ENCODE assay signal across 31 cellular contexts in genomic region chr4:54908744-54909143, GRCh38.
DNase-seq lines count a peak whose midpoint lies in the region; ATAC-seq, FAIRE-seq and TF ChIP-seq lines count a peak whose summit lies in the region.
"Had no signal": no experiment of that assay in that cellular context is flagged by ENCODE, and none has a peak within 500 bp of the region (broad histone marks: within the 10 kb centered on the region; RNA-seq: fewer than 3 reads in every experiment).

No MANE protein-coding gene starts in this region.

- ATAC-seq in GM18907 (IDR thresholded peaks at IDR 0.05; ENCODE audit: unreplicated experiment): peak; percentile 84
- ATAC-seq in HG02981 (IDR thresholded peaks at IDR 0.05; ENCODE audit: unreplicated experiment): peak; percentile 60
- no peak for ATAC-seq in GM21526 (IDR thresholded peaks at IDR 0.05; ENCODE audit: low FRiP score, unreplicated experiment)
- ATAC-seq: activated naive CD4-positive, alpha-beta T cell treated with anti-CD3 and anti-CD28 coated beads, Interleukin-2, amount 50 U/mL, for 72 hours; GM12878; HepG2; left lung had no signal

- no peak overlapping the region for H3K27ac Mint-ChIP-seq in CD14-positive monocyte
- H3K27ac Mint-ChIP-seq: activated naive CD4-positive, alpha-beta T cell treated with anti-CD3 and anti-CD28 coated beads, Interleukin-2, amount 50 U/mL, for 72 hours; HFFc6; neural progenitor cell had no signal

- peaks cover 5% of the 10 kb centered on the region; the same call in 1 of the 2 replicates for H3K4me1 ChIP-seq in OCI-LY3 (ENCODE audit: low read length)
- H3K4me1 ChIP-seq: colonic mucosa, left lung, parathyroid adenoma, upper lobe of left lung had no signal

- no peak overlapping the region for H3K4me2 ChIP-seq in OCI-LY3 (ENCODE audit: low read length)
- H3K4me2 ChIP-seq: neural progenitor cell had no signal

- H3K9me3 ChIP-seq in OCI-LY3 (ENCODE audit: insufficient read depth, low read length): no peaks in the 10 kb centered on the region
- H3K9me3 ChIP-seq: colonic mucosa, upper lobe of left lung had no signal

- no peak overlapping the region for H3K4me3 Mint-ChIP-seq in CD14-positive monocyte
- H3K4me3 Mint-ChIP-seq: HFFc6, neural progenitor cell had no signal

- peaks cover 0 to 11% (median 4%) of the 10 kb centered on the region in 7 donors for H3K9me3 Mint-ChIP-seq in CD14-positive monocyte
- H3K9me3 Mint-ChIP-seq: HFFc6 had no signal

- no peaks in the 10 kb centered on the region for H3K4me1 Mint-ChIP-seq in CD14-positive monocyte
- H3K4me1 Mint-ChIP-seq: neural progenitor cell had no signal

- H3K27me3 ChIP-seq in OCI-LY3 (ENCODE audit: low read depth, low read length): no peaks in the 10 kb centered on the region
- H3K27me3 ChIP-seq: colonic mucosa, left lung, neural progenitor cell, upper lobe of left lung had no signal

- intact Hi-C loops in CD14-positive monocyte (cut with micrococcal nuclease): no loop called here

- no peak overlapping the region for H3K9ac ChIP-seq in OCI-LY3 (ENCODE audit: low read length)
- H3K9ac ChIP-seq: GM23248, neural progenitor cell, parathyroid adenoma had no signal

- no peaks in the 10 kb centered on the region for H3K36me3 ChIP-seq in OCI-LY3 (replicated peaks; ENCODE audit: low read depth, low read length)
- H3K36me3 ChIP-seq: cardiac muscle cell, colonic mucosa, left lung, neural progenitor cell, upper lobe of left lung, WERI-Rb-1 had no signal

- peak overlapping the region; percentile 41; the same call in 1 of the 2 replicates for H2AFZ ChIP-seq in OCI-LY3 (ENCODE audit: low read depth, low read length)
- H2AFZ ChIP-seq: GM23248, neural progenitor cell, parathyroid adenoma had no signal

- H3K27me3 Mint-ChIP-seq in CD14-positive monocyte (ENCODE audit: low read depth in 3 of 3): no peaks in the 10 kb centered on the region

- no peak for FAIRE-seq in RCC 7860 (lab: Jason Lieb, UNC)
- FAIRE-seq: GM12878, HepG2, small intestine had no signal

- TF ChIP-seq CTCF in OCI-LY3 (IDR thresholded peaks at IDR 0.05; ENCODE audit: low read depth, low read length) (no peak), CD14-positive monocyte (IDR thresholded peaks at IDR 0.05) (no peak)

- no peak overlapping the region for H3K4me3 ChIP-seq in OCI-LY3 (ENCODE audit: low read length)
- H3K4me3 ChIP-seq: cardiac muscle cell, colonic mucosa, GM12878, GM23248, left lung, neural progenitor cell, upper lobe of left lung had no signal

- no peak overlapping the region for H3K27ac ChIP-seq in OCI-LY3 (ENCODE audit: low read length)
- H3K27ac ChIP-seq: cardiac muscle cell, colonic mucosa, GM23248, left lung, neural progenitor cell, parathyroid adenoma, RWPE1, upper lobe of left lung, WERI-Rb-1 had no signal

- no peaks in the 10 kb centered on the region for H3K79me2 ChIP-seq in OCI-LY3 (ENCODE audit: low read length)
- H3K79me2 ChIP-seq: parathyroid adenoma had no signal

- H4K20me1 ChIP-seq in OCI-LY3 (ENCODE audit: insufficient read depth, low read length): no peaks in the 10 kb centered on the region

- peak; percentile 77 for DNase-seq in myocyte (ENCODE audit: low read depth)
- DNase-seq in RCC 7860 (ENCODE audit: low spot score): no peak
- no peak for DNase-seq in CD14-positive monocyte (ENCODE audit: low spot score)
- DNase-seq: activated CD4-positive, alpha-beta T cell treated with anti-CD3 and anti-CD28 coated beads for 48 hours; activated CD8-positive, alpha-beta memory T cell treated with anti-CD3 and anti-CD28 coated beads for 24 hours; activated effector memory CD4-positive, alpha-beta T cell treated with Interleukin-2 at 50 U/mL for 16 hours; Calu3; colonic mucosa; effector memory CD4-positive, alpha-beta T cell; erythroblast; GM23248; HFFc6; islet precursor cell; left lung; NCI-H146; NCI-H748 treated with DMSO at 0.1 percent for 48 hours; small intestine; stimulated activated naive CD4-positive, alpha-beta T cell; upper lobe of left lung; WERI-Rb-1 had no signal

- no peaks in the 10 kb centered on the region for H3K36me3 Mint-ChIP-seq in CD14-positive monocyte
- H3K36me3 Mint-ChIP-seq: neural progenitor cell had no signal
